In the genomic region with DNA sequence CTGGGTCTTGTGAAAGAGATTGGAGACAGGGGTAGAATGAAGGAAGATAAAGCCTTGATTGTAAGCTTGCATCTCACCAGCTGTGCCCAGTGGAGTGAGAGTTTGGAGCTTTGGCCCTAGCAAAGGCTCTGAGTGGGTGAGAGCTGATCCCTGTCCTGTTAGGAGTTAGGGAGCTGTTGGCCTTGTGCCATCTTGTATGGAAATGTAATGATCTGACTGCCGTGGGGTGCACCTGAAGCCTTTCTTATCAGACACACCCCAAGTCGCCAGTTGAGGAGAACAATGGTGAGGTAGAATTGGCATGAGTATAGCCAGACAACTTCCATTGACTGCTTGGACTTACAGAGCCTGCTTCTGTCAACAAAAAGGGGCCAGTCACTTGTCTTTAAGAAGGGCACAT, we compare ENCODE assay signal across 17 cellular contexts.
DNase-seq lines count a peak whose midpoint lies in the region; ATAC-seq lines count a peak whose summit lies in the region.
"Had no signal": no experiment of that assay in that cellular context is flagged by ENCODE, and none has a peak within 500 bp of the region (broad histone marks: within the 10 kb centered on the region; RNA-seq: fewer than 3 reads in every experiment).

No MANE protein-coding gene starts in this region.

- CTCF ChIA-PET in activated naive CD4-positive, alpha-beta T cell treated with anti-CD3 and anti-CD28 coated beads, Interleukin-2, amount 10 ng/mL, durations not matched to agents 7 days and 5 days (lab: Charles Lee): interaction anchor here (1.5 to 3.4 kb wide), 5 partner anchors 10 to 129 kb away, joined by 6 to 13 read pairs (median 9); a partner anchor contains a TSS

- no peak for DNase-seq in activated naive CD4-positive, alpha-beta T cell treated with anti-CD3 and anti-CD28 coated beads, Interleukin-2, amount 10 ng/mL, durations not matched to agents 7 days and 5 days
- no peak for DNase-seq in activated naive CD4-positive, alpha-beta T cell (lab: John Stamatoyannopoulos, UW)
- DNase-seq in T-helper 2 cell treated with Interferon-gamma antibody and Interleukin-4, amounts not matched to agents 5 μg/mL and 100 μg/mL, for 36 hours (ENCODE audit: low spot score): no peak
- no peak for DNase-seq in effector memory CD8-positive, alpha-beta T cell
- DNase-seq in HCEC 1CT: no peak
- no peak for DNase-seq in effector CD8-positive, alpha-beta T cell (lab: John Stamatoyannopoulos, UW)
- no peak for DNase-seq in NCI-H1048 (lab: John Stamatoyannopoulos, UW)
- DNase-seq: DMS79 treated with DMSO at 0.1 percent for 48 hours; KG1; MV-4-11; NCI-H2029; NCI-H446 treated with DMSO at 0.1 percent for 48 hours; stimulated activated naive CD4-positive, alpha-beta T cell had no signal

- peaks cover 85% of the 10 kb centered on the region for H3K36me3 Mint-ChIP-seq in activated naive CD4-positive, alpha-beta T cell treated with anti-CD3 and anti-CD28 coated beads, Interleukin-2, amount 10 ng/mL, durations not matched to agents 7 days and 5 days
- peaks cover 90% of the 10 kb centered on the region for H3K36me3 Mint-ChIP-seq in T-helper 2 cell treated with Interferon-gamma antibody and Interleukin-4, amounts not matched to agents 5 μg/mL and 100 μg/mL, for 36 hours (ENCODE audit: low read depth)
- H3K36me3 Mint-ChIP-seq in effector memory CD8-positive, alpha-beta T cell (ENCODE audit: insufficient read depth): peaks cover 85% of the 10 kb centered on the region
- H3K36me3 Mint-ChIP-seq: brain had no signal

- H3K27ac Mint-ChIP-seq in activated naive CD4-positive, alpha-beta T cell treated with anti-CD3 and anti-CD28 coated beads, Interleukin-2, amount 10 ng/mL, durations not matched to agents 7 days and 5 days: peak overlapping the region; percentile 98
- peak overlapping the region; percentile 94 for H3K27ac Mint-ChIP-seq in T-helper 2 cell treated with Interferon-gamma antibody and Interleukin-4, amounts not matched to agents 5 μg/mL and 100 μg/mL, for 36 hours
- peak overlapping the region; percentile 91 to 94 for H3K27ac Mint-ChIP-seq in effector memory CD8-positive, alpha-beta T cell
- H3K27ac Mint-ChIP-seq: brain, nephron had no signal

- H3K4me3 Mint-ChIP-seq in activated naive CD4-positive, alpha-beta T cell treated with anti-CD3 and anti-CD28 coated beads, Interleukin-2, amount 10 ng/mL, durations not matched to agents 7 days and 5 days: no peak overlapping the region
- peak overlapping the region; percentile 85 for H3K4me3 Mint-ChIP-seq in T-helper 2 cell treated with Interferon-gamma antibody and Interleukin-4, amounts not matched to agents 5 μg/mL and 100 μg/mL, for 36 hours
- H3K4me3 Mint-ChIP-seq in effector memory CD8-positive, alpha-beta T cell: peak overlapping the region; percentile 74 to 80
- H3K4me3 Mint-ChIP-seq: brain, nephron had no signal

- H3K27me3 Mint-ChIP-seq in activated naive CD4-positive, alpha-beta T cell treated with anti-CD3 and anti-CD28 coated beads, Interleukin-2, amount 10 ng/mL, durations not matched to agents 7 days and 5 days: no peaks in the 10 kb centered on the region
- no peaks in the 10 kb centered on the region for H3K27me3 Mint-ChIP-seq in T-helper 2 cell treated with Interferon-gamma antibody and Interleukin-4, amounts not matched to agents 5 μg/mL and 100 μg/mL, for 36 hours (ENCODE audit: low read depth)
- no peaks in the 10 kb centered on the region for H3K27me3 Mint-ChIP-seq in effector memory CD8-positive, alpha-beta T cell

- peaks cover 98% of the 10 kb centered on the region for H3K4me1 Mint-ChIP-seq in activated naive CD4-positive, alpha-beta T cell treated with anti-CD3 and anti-CD28 coated beads, Interleukin-2, amount 10 ng/mL, durations not matched to agents 7 days and 5 days
- peaks cover 91% of the 10 kb centered on the region for H3K4me1 Mint-ChIP-seq in T-helper 2 cell treated with Interferon-gamma antibody and Interleukin-4, amounts not matched to agents 5 μg/mL and 100 μg/mL, for 36 hours (ENCODE audit: low read depth)
- H3K4me1 Mint-ChIP-seq in effector memory CD8-positive, alpha-beta T cell (ENCODE audit: low read depth in 2 of 2): peaks cover 76 to 93% of the 10 kb centered on the region in 2 donors
- H3K4me1 Mint-ChIP-seq: brain, nephron had no signal

- peaks cover 2% of the 10 kb centered on the region for H3K9me3 Mint-ChIP-seq in activated naive CD4-positive, alpha-beta T cell treated with anti-CD3 and anti-CD28 coated beads, Interleukin-2, amount 10 ng/mL, durations not matched to agents 7 days and 5 days
- peaks cover 5% of the 10 kb centered on the region for H3K9me3 Mint-ChIP-seq in T-helper 2 cell treated with Interferon-gamma antibody and Interleukin-4, amounts not matched to agents 5 μg/mL and 100 μg/mL, for 36 hours
- H3K9me3 Mint-ChIP-seq in effector memory CD8-positive, alpha-beta T cell: no peaks in the 10 kb centered on the region
- H3K9me3 Mint-ChIP-seq: brain, nephron had no signal

- ATAC-seq in effector memory CD8-positive, alpha-beta T cell (replicated peaks): no peak
- ATAC-seq: Panc1, sciatic nerve had no signal
